10 cellular contexts compared by ENCODE assay signal in the genomic region with DNA sequence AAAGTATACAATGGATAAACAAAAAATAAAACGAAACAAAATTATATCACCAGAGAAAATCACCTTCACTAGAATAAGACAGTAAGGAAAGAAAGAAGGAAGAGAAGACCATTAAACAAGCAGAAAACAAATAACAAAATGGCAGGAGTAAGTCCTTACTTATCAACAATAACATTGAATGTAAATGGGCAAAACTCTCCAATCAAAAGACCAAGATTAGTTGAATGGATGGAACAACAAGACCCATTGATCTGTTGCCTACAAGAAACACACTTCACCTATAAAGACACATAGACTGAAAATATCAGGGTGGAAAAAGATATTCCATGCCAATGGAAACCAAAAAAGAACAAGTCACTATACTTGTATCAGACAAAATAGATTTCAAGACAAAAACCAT. TPM values are rescaled to one million over a fixed set of nuclear protein-coding genes. Genes with fewer than 3 reads are reported as not detected.
"Had no signal": no experiment of that assay in that cellular context is flagged by ENCODE, and none has a peak within 500 bp of the region (broad histone marks: within the 10 kb centered on the region; RNA-seq: fewer than 3 reads in every experiment).

No MANE protein-coding gene starts in this region.

RNA-seq across cellular contexts. Expression of a gene that starts 38.4 kb away (rescaled TPM):
- total RNA-seq: OCI-LY7, PC-3, PC-9, Right ventricle myocardium inferior, Right ventricle myocardium superior, RPMI7951, SJCRH30, SJSA1, SK-MEL-5 had no signal
- polyA plus RNA-seq: SK-N-SH had no signal
